11 cellular contexts compared by ENCODE assay signal in the genomic region with DNA sequence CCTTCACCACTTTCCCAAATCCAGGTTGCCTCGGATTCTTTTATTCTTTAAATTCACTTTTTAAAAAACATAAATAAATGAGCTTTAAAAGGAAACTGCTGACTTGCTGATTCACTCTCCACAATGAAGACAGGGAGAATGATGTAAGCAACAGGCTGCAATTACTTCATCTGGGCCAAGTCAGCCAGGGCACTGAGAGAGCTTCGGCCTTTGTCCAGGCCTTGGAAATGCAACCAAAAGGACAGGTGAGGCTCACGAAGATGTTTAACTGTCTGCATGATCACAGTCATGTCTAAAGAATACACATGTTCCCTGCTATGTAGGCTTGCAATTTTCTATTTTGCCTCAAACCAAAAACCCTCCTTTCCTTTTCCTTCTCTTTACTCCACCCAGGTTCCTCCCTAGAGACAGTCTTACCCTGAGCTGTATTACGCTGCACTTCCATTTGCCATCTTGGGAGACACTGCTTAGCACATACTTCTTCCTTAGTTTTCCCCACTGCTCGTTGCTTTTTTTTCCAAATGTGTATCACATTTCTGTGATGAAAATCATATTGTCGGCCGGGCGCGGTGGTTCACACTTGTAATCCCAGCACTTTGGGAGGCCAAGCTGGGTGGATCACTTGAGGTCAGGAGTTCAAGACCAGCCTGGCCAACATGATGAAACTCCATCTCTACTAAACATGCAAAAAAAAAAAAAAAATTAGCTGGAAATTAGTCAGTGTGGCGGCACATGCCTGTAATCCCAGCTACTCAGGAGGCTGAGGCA. TPM values are rescaled to one million over a fixed set of nuclear protein-coding genes. Genes with fewer than 3 reads are reported as not detected.
DNase-seq lines count a peak whose midpoint lies in the region; ATAC-seq, FAIRE-seq and TF ChIP-seq lines count a peak whose summit lies in the region.
"Had no signal": no experiment of that assay in that cellular context is flagged by ENCODE, and none has a peak within 500 bp of the region (broad histone marks: within the 10 kb centered on the region; RNA-seq: fewer than 3 reads in every experiment).

No MANE protein-coding gene starts in this region.

- POLR2A ChIA-PET in activated CD4-positive, alpha-beta memory T cell treated with anti-CD3 and anti-CD28 coated beads, Interleukin-2, amount 10 ng/mL, durations not matched to agents 7 days and 5 days (lab: Charles Lee) = no interaction called here
- POLR2A ChIA-PET in activated CD4-positive, alpha-beta memory T cell treated with anti-CD3 and anti-CD28 coated beads for 36 hours (lab: Charles Lee) = interaction anchor here (0.6 kb wide), 1 partner anchor 45 kb away, joined by 5 read pairs; no protein-coding TSS in a partner anchor

- H3K27me3 ChIP-seq in bronchial epithelial cell (ENCODE audit: control insufficient read depth, insufficient read depth, low read length) = no peaks in the 10 kb centered on the region
- no peaks in the 10 kb centered on the region for H3K27me3 ChIP-seq in lower lobe of right lung (ENCODE audit: low read depth)
- no peaks in the 10 kb centered on the region for H3K27me3 ChIP-seq in upper lobe of right lung
- no peaks in the 10 kb centered on the region for H3K27me3 ChIP-seq in WERI-Rb-1 (ENCODE audit: insufficient read depth, low read depth, severe bottlenecking)

- no peaks in the 10 kb centered on the region for H3K9me3 ChIP-seq in lower lobe of right lung
- H3K9me3 ChIP-seq in upper lobe of right lung = no peaks in the 10 kb centered on the region
- no peaks in the 10 kb centered on the region for H3K9me3 ChIP-seq in WERI-Rb-1 (ENCODE audit: severe bottlenecking)

- peak; percentile 45 to 59 for ATAC-seq in lower lobe of right lung
- peak; percentile 48 for ATAC-seq in upper lobe of right lung
- ATAC-seq: activated naive CD4-positive, alpha-beta T cell treated with anti-CD3 and anti-CD28 coated beads, Interleukin-2, amount 50 U/mL, for 72 hours had no signal

- H3K27ac ChIP-seq in lower lobe of right lung = peak overlapping the region; percentile 54
- H3K27ac ChIP-seq in upper lobe of right lung = no peak overlapping the region
- H3K27ac ChIP-seq in WERI-Rb-1 = no peak overlapping the region

- intact Hi-C loops in activated CD4-positive, alpha-beta memory T cell treated with anti-CD3 and anti-CD28 coated beads for 36 hours (cut with micrococcal nuclease) = no loop called here
- intact Hi-C loops in lower lobe of right lung (cut with DNase I) (no loop called here), upper lobe of right lung (cut with DNase I) (no loop called here)

- no peaks in the 10 kb centered on the region for H3K9me3 Mint-ChIP-seq in activated CD4-positive, alpha-beta memory T cell treated with anti-CD3 and anti-CD28 coated beads, Interleukin-2, amount 10 ng/mL, durations not matched to agents 7 days and 5 days
- no peaks in the 10 kb centered on the region for H3K9me3 Mint-ChIP-seq in activated CD4-positive, alpha-beta memory T cell treated with anti-CD3 and anti-CD28 coated beads for 36 hours
- H3K9me3 Mint-ChIP-seq: activated naive CD4-positive, alpha-beta T cell treated with anti-CD3 and anti-CD28 coated beads, Interleukin-2, amount 50 U/mL, for 72 hours had no signal

- peak overlapping the region; percentile 14 for H3K27ac Mint-ChIP-seq in activated CD4-positive, alpha-beta memory T cell treated with anti-CD3 and anti-CD28 coated beads, Interleukin-2, amount 10 ng/mL, durations not matched to agents 7 days and 5 days
- H3K27ac Mint-ChIP-seq in activated CD4-positive, alpha-beta memory T cell treated with anti-CD3 and anti-CD28 coated beads for 36 hours = no peak overlapping the region
- H3K27ac Mint-ChIP-seq: activated naive CD4-positive, alpha-beta T cell treated with anti-CD3 and anti-CD28 coated beads, Interleukin-2, amount 50 U/mL, for 72 hours had no signal

- H3K27me3 Mint-ChIP-seq in activated CD4-positive, alpha-beta memory T cell treated with anti-CD3 and anti-CD28 coated beads, Interleukin-2, amount 10 ng/mL, durations not matched to agents 7 days and 5 days = no peaks in the 10 kb centered on the region
- peaks cover 3% of the 10 kb centered on the region for H3K27me3 Mint-ChIP-seq in activated CD4-positive, alpha-beta memory T cell treated with anti-CD3 and anti-CD28 coated beads for 36 hours

- TF ChIP-seq CTCF in bronchial epithelial cell (IDR thresholded peaks at IDR 0.05; ENCODE audit: insufficient read depth, low read length, severe bottlenecking) = no peak
- no peak for TF ChIP-seq CTCF in lower lobe of right lung (IDR thresholded peaks at IDR 0.05)
- no peak for TF ChIP-seq CTCF in upper lobe of right lung (IDR thresholded peaks at IDR 0.05)
- no peak for TF ChIP-seq CTCF in WERI-Rb-1 (IDR thresholded peaks at IDR 0.05; ENCODE audit: low read depth, low read length)

- no peak overlapping the region for H3K4me3 ChIP-seq in bronchial epithelial cell (ENCODE audit: low read depth, low read length)
- no peak overlapping the region for H3K4me3 ChIP-seq in lower lobe of right lung
- H3K4me3 ChIP-seq in upper lobe of right lung = no peak overlapping the region
- H3K4me3 ChIP-seq in WERI-Rb-1 (ENCODE audit: low read depth, low read length) = no peak overlapping the region

- no peak for FAIRE-seq in bronchial epithelial cell (lab: Jason Lieb, UNC)

- no peak overlapping the region for H3K4me3 Mint-ChIP-seq in activated CD4-positive, alpha-beta memory T cell treated with anti-CD3 and anti-CD28 coated beads, Interleukin-2, amount 10 ng/mL, durations not matched to agents 7 days and 5 days
- H3K4me3 Mint-ChIP-seq in activated CD4-positive, alpha-beta memory T cell treated with anti-CD3 and anti-CD28 coated beads for 36 hours = no peak overlapping the region

- peaks cover 52% of the 10 kb centered on the region for H3K4me1 Mint-ChIP-seq in activated CD4-positive, alpha-beta memory T cell treated with anti-CD3 and anti-CD28 coated beads, Interleukin-2, amount 10 ng/mL, durations not matched to agents 7 days and 5 days
- peaks cover 41% of the 10 kb centered on the region for H3K4me1 Mint-ChIP-seq in activated CD4-positive, alpha-beta memory T cell treated with anti-CD3 and anti-CD28 coated beads for 36 hours (ENCODE audit: low read depth)

- peaks cover 56% of the 10 kb centered on the region for H3K4me1 ChIP-seq in lower lobe of right lung
- peaks cover 59% of the 10 kb centered on the region for H3K4me1 ChIP-seq in upper lobe of right lung

- H3K36me3 ChIP-seq in bronchial epithelial cell (ENCODE audit: control insufficient read depth, insufficient read depth, low read length) (no peaks in the 10 kb centered on the region), lower lobe of right lung (no peaks in the 10 kb centered on the region), upper lobe of right lung (no peaks in the 10 kb centered on the region), WERI-Rb-1 (no peaks in the 10 kb centered on the region)

- no peak for DNase-seq in activated CD4-positive, alpha-beta memory T cell treated with anti-CD3 and anti-CD28 coated beads, Interleukin-2, amount 10 ng/mL, durations not matched to agents 7 days and 5 days
- DNase-seq in activated CD4-positive, alpha-beta memory T cell treated with anti-CD3 and anti-CD28 coated beads for 36 hours = no peak
- DNase-seq in bronchial epithelial cell (ENCODE audit: low read depth) = peak; percentile 47
- no peak for DNase-seq in lower lobe of right lung
- no peak for DNase-seq in upper lobe of right lung
- no peak for DNase-seq in NCI-H524 treated with DMSO at 0.1 percent for 48 hours (lab: John Stamatoyannopoulos, UW)
- DNase-seq in WERI-Rb-1 = no peak
- no peak for DNase-seq in DMS79 (lab: John Stamatoyannopoulos, UW)
- DNase-seq: hippocampal formation, NCI-H1694 treated with DMSO at 0.1 percent for 48 hours had no signal

- CTCF ChIA-PET in activated CD4-positive, alpha-beta memory T cell treated with anti-CD3 and anti-CD28 coated beads, Interleukin-2, amount 10 ng/mL, durations not matched to agents 7 days and 5 days (lab: Charles Lee) = no interaction called here
- CTCF ChIA-PET in activated CD4-positive, alpha-beta memory T cell treated with anti-CD3 and anti-CD28 coated beads for 36 hours (lab: Charles Lee) = interaction anchor here (0.9 kb wide), 2 partner anchors 29 to 42 kb away, joined by 3 to 4 read pairs; no protein-coding TSS in a partner anchor

- peaks cover 3% of the 10 kb centered on the region for H3K36me3 Mint-ChIP-seq in activated CD4-positive, alpha-beta memory T cell treated with anti-CD3 and anti-CD28 coated beads, Interleukin-2, amount 10 ng/mL, durations not matched to agents 7 days and 5 days (ENCODE audit: low read depth)
- no peaks in the 10 kb centered on the region for H3K36me3 Mint-ChIP-seq in activated CD4-positive, alpha-beta memory T cell treated with anti-CD3 and anti-CD28 coated beads for 36 hours
- H3K36me3 Mint-ChIP-seq: activated naive CD4-positive, alpha-beta T cell treated with anti-CD3 and anti-CD28 coated beads, Interleukin-2, amount 50 U/mL, for 72 hours had no signal

RNA-seq across cellular contexts. Expression of a gene that starts 29.6 kb away (rescaled TPM):
- total RNA-seq in activated CD4-positive, alpha-beta memory T cell treated with anti-CD3 and anti-CD28 coated beads, Interleukin-2, amount 10 ng/mL, durations not matched to agents 7 days and 5 days = 1 to 10 TPM; 2.4 to 3.2 TPM
- 1 to 10 TPM; 2.1 to 2.3 TPM for total RNA-seq in activated CD4-positive, alpha-beta memory T cell treated with anti-CD3 and anti-CD28 coated beads for 36 hours
- total RNA-seq in bronchial epithelial cell (0.26 TPM in 1 of 2 replicates, not detected in the other), lower lobe of right lung (1.5 TPM), upper lobe of right lung (2.7 TPM)

RNA-seq across cellular contexts. Expression of a gene that starts 33.1 kb away (rescaled TPM):
- under 1 TPM in 1 of 2 experiments, not detected in 1; 0.25 TPM for total RNA-seq in activated CD4-positive, alpha-beta memory T cell treated with anti-CD3 and anti-CD28 coated beads, Interleukin-2, amount 10 ng/mL, durations not matched to agents 7 days and 5 days
- under 1 TPM; 0.31 to 0.34 TPM for total RNA-seq in activated CD4-positive, alpha-beta memory T cell treated with anti-CD3 and anti-CD28 coated beads for 36 hours
- total RNA-seq in bronchial epithelial cell = not detected in 2 replicates
- 13.1 TPM for total RNA-seq in lower lobe of right lung
- total RNA-seq in upper lobe of right lung = 37.6 TPM

RNA-seq across cellular contexts. Expression of a gene that starts 46.5 kb away (rescaled TPM):
- 10 to 100 TPM; 63.7 to 69.8 TPM for total RNA-seq in activated CD4-positive, alpha-beta memory T cell treated with anti-CD3 and anti-CD28 coated beads, Interleukin-2, amount 10 ng/mL, durations not matched to agents 7 days and 5 days
- total RNA-seq in activated CD4-positive, alpha-beta memory T cell treated with anti-CD3 and anti-CD28 coated beads for 36 hours = 100 to 1,000 TPM; 108 to 112 TPM
- total RNA-seq in bronchial epithelial cell (10.0 and 46.2 TPM in 2 replicates), lower lobe of right lung (54.4 TPM), upper lobe of right lung (48.9 TPM)

RNA-seq across cellular contexts. Expression of a gene that starts 51.5 kb away (rescaled TPM):
- total RNA-seq in activated CD4-positive, alpha-beta memory T cell treated with anti-CD3 and anti-CD28 coated beads, Interleukin-2, amount 10 ng/mL, durations not matched to agents 7 days and 5 days = 1 to 10 TPM; 8.6 to 8.8 TPM
- 1 to 10 TPM; 7.7 to 8.6 TPM for total RNA-seq in activated CD4-positive, alpha-beta memory T cell treated with anti-CD3 and anti-CD28 coated beads for 36 hours
- 0.53 and 2.7 TPM in 2 replicates for total RNA-seq in bronchial epithelial cell
- 32.0 TPM for total RNA-seq in lower lobe of right lung
- 26.5 TPM for total RNA-seq in upper lobe of right lung

Comparison
In these comparisons a context has a peak if more than half of its experiments do, and no peak if none do; other contexts are left out.
1. RNA of a gene that starts 33.1 kb away (total RNA-seq): 37.6 TPM in upper lobe of right lung (single experiment) and 13.1 TPM in lower lobe of right lung (single experiment); 0.31 to 0.34 TPM in activated CD4-positive, alpha-beta memory T cell treated with anti-CD3 and anti-CD28 coated beads for 36 hours, 0.25 TPM in activated CD4-positive, alpha-beta memory T cell treated with anti-CD3 and anti-CD28 coated beads, Interleukin-2, amount 10 ng/mL, durations not matched to agents 7 days and 5 days and not detected in bronchial epithelial cell; every median in the first group is over 10 times any median in the second.